Comparison of ENCODE assay signal across 8 cellular contexts in the genomic region with DNA sequence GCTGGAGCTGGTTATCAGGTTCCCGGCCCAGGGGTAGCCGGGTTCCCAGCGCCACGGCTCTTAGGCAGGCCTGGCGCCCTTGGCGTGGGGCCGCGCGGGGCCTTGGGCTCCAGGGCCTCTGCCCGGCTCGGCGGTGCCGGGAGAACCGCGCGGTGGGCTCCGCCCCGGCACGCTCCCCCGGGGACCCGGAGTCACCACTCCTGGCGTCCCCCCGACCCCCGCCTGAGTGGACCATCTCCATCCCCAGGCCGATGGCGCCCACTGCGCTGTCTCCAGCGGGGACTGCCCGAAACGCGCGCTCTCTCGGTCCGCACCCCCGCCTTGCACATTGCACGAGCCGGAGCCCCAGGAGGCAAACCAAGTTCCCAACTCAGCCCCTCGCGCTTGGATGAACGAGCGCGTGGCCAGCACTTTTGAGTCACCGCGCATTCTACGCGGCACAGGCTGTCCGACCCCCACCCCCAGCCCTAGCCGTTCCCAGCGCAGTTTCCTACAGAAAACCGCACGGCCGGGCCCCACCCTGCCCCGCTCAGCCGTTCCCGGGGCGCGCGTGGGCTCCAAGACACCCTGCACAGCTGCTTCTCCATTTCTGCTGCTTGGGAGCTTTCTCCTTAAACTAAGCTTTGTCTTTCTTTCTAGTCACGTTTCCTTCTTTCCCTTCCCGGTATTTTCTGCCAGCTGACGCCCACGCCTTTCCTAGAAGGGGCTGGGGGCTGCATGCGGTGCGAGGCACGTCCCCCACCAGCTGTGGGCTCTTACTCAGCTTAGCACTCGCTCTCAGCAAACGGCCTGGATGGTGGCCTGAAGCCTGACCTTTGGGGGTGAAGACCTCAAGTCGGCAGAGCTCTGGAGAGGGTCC. TPM values are rescaled to one million over a fixed set of nuclear protein-coding genes. Genes with fewer than 3 reads are reported as not detected.
DNase-seq lines count a peak whose midpoint lies in the region; ATAC-seq, FAIRE-seq and TF ChIP-seq lines count a peak whose summit lies in the region.

No MANE protein-coding gene starts in this region.

- no peaks in the 10 kb centered on the region for H3K27me3 Mint-ChIP-seq in MCF 10A (ENCODE audit: insufficient read depth, unreplicated experiment)

- H3K36me3 Mint-ChIP-seq in MCF 10A (ENCODE audit: insufficient read depth, unreplicated experiment): no peaks in the 10 kb centered on the region

- H3K4me3 Mint-ChIP-seq in MCF 10A (ENCODE audit: unreplicated experiment): peak overlapping the region; percentile 90

- H3K4me1 Mint-ChIP-seq in MCF 10A (ENCODE audit: insufficient read depth, unreplicated experiment): peaks cover 11% of the 10 kb centered on the region

- peak overlapping the region; percentile 84 for H3K4me3 ChIP-seq in A549

- POLR2A ChIA-PET in A549 (lab: Yijun Ruan, JAX): interaction anchor here (0.6 to 1.2 kb wide), 5 partner anchors 15 to 147 kb away, joined by 3 to 5 read pairs (median 4); partner anchors contain the start of gene RPLP2
- POLR2A ChIA-PET in MCF 10A (lab: Yijun Ruan, JAX): interaction anchor here (0.5 to 1.8 kb wide), 7 partner anchors 8 to 214 kb away, joined by 3 to 11 read pairs (median 5); partner anchors contain the start of genes AP2A2, PNPLA2 and TSPAN4

- peak overlapping the region; percentile 96 for H3K4me2 ChIP-seq in A549

- no peak for TF ChIP-seq RAD21 in A549 (conservative IDR thresholded peaks at IDR 0.05 in 1 of 2, IDR thresholded peaks at IDR 0.05 in 1 of 2)

- no peak for FAIRE-seq in A549 (lab: Jason Lieb, UNC)

- peak in 1 of 2 experiments; percentile 35 for DNase-seq in A549 (ENCODE audit: low read depth in 1 of 2, low spot score in 1 of 2)
- DNase-seq in SK-N-DZ (ENCODE audit: low spot score): peak; percentile 52
- DNase-seq in MCF 10A (ENCODE audit: unreplicated experiment): peak; percentile 39
- no peak for DNase-seq in left lobe of liver (ENCODE audit: low spot score)
- peak; percentile 24 to 45 for DNase-seq in stimulated activated CD4-positive, alpha-beta T cell treated with anti-CD3 and anti-CD28 coated beads, Interleukin-4, amount 100 ng/mL, for 4 hours
- DNase-seq in middle frontal gyrus (ENCODE audit: extremely low spot score, low spot score): no peak

- CTCF ChIA-PET in A549 (lab: Yijun Ruan, JAX) (interaction anchor here (0.5 to 3.1 kb wide), 5 partner anchors 13 to 140 kb away, joined by 3 to 26 read pairs (median 6); partner anchors contain the start of gene AP2A2), MCF 10A (lab: Yijun Ruan, JAX) (interaction anchor here (0.6 to 1.2 kb wide), 4 partner anchors 13 to 1067 kb away, joined by 3 to 5 read pairs (median 4); no protein-coding TSS in a partner anchor)

- H3K9me3 ChIP-seq in A549: no peaks in the 10 kb centered on the region

- H3K27ac ChIP-seq in A549: peak overlapping the region; percentile 96 to 98

- H3K4me1 ChIP-seq in A549: peaks cover 14% of the 10 kb centered on the region

- intact Hi-C loops in MCF 10A (cut with micrococcal nuclease): no loop called here

- TF ChIP-seq EP300 in A549 (IDR thresholded peaks at IDR 0.05): no peak

- TF ChIP-seq CTCF in A549 (IDR thresholded peaks at IDR 0.05) (no peak), MCF 10A (IDR thresholded peaks at IDR 0.05; ENCODE audit: unreplicated experiment) (no peak)

- BruUV-seq in MCF 10A (replicated peaks; lab: Mats Ljungman, UMichigan): TSS peak; percentile 59

- peak overlapping the region; percentile 39 for H3K27ac Mint-ChIP-seq in MCF 10A (ENCODE audit: low read depth, unreplicated experiment)

- ATAC-seq in A549 (peak; percentile 60 to 70), GM18867 (IDR thresholded peaks at IDR 0.05; ENCODE audit: unreplicated experiment) (peak; percentile 29), HG03139 (IDR thresholded peaks at IDR 0.05; ENCODE audit: unreplicated experiment) (peak; percentile 20), left lobe of liver (peak; percentile 2)

- peak; percentile 43 for TF ChIP-seq POLR2A in A549 (IDR thresholded peaks at IDR 0.05; ENCODE audit: low read length)

- WGBS in A549 (ENCODE audit: missing lambda C conversion rate): 40% methylated on average over 31 of the region's 68 CpGs

- H3K9me3 Mint-ChIP-seq in MCF 10A (ENCODE audit: unreplicated experiment): no peaks in the 10 kb centered on the region

TF ChIP-seq in A549, 52 proteins besides CTCF, POLR2A, EP300 and RAD21 (continues in another document):
- no peak for TF ChIP-seq NFE2L2 (conservative IDR thresholded peaks at IDR 0.05; ENCODE audit: low read length)
- TF ChIP-seq MAZ (IDR thresholded peaks at IDR 0.05; ENCODE audit: borderline replicate concordance, low read depth, low read length): no peak
- TF ChIP-seq JUN (IDR thresholded peaks at IDR 0.05): peak; percentile 48 to 51; a peak in 4 of 5 replicates
- no peak for TF ChIP-seq ZSCAN20 (CRISPR knock-in tag; IDR thresholded peaks at IDR 0.05)
- no peak for TF ChIP-seq TP53 (CRISPR knock-in tag; IDR thresholded peaks at IDR 0.05)
- TF ChIP-seq FOSB (CRISPR knock-in tag; IDR thresholded peaks at IDR 0.05): no peak
- no peak for TF ChIP-seq KDM5A (IDR thresholded peaks at IDR 0.05)
- no peak for TF ChIP-seq POLR2AphosphoS2 (conservative IDR thresholded peaks at IDR 0.05; ENCODE audit: low read length)
- TF ChIP-seq PHF8 (IDR thresholded peaks at IDR 0.05; ENCODE audit: borderline replicate concordance, low read depth): peak; percentile 55; the same call in 1 of the 2 replicates
- TF ChIP-seq PBX3 (IDR thresholded peaks at IDR 0.05): no peak
- TF ChIP-seq REST (IDR thresholded peaks at IDR 0.05): no peak
- TF ChIP-seq, protein P1, sequence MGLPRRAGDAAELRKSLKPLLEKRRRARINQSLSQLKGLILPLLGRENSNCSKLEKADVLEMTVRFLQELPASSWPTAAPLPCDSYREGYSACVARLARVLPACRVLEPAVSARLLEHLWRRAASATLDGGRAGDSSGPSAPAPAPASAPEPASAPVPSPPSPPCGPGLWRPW (IDR thresholded peaks at IDR 0.05): no peak
- peak; percentile 69 for TF ChIP-seq MAX (IDR thresholded peaks at IDR 0.05)
- TF ChIP-seq FOXS1 (CRISPR knock-in tag; IDR thresholded peaks at IDR 0.05): no peak

RNA-seq across cellular contexts. Expression of gene CHID1, which starts 0.7 kb away (rescaled TPM):
- polyA plus RNA-seq in A549 (2011; rRNA removed) (53.8 and 58.4 TPM in 2 replicates), A549 (2017; fragmentation: RNase III; extraction: RNeasy Plus Mini Kit Qiagen cat#74134 plus additional on column Dnase treatment) (70.5 to 74.4 TPM (median 70.6 TPM) in 3 replicates)
- 86.9 and 87.3 TPM in 2 replicates for polyA plus RNA-seq in A549 (2012; cell fraction: cytosol; rRNA removed)
- 85.8 and 99.4 TPM in 2 replicates for polyA plus RNA-seq in A549 (2012; cell fraction: nucleus; rRNA removed)
- polyA minus RNA-seq in A549 (2011; rRNA and poly(A)+ RNA removed): 56.0 and 69.2 TPM in 2 replicates
- 56.0 and 66.1 TPM in 2 replicates for polyA plus RNA-seq in SK-N-DZ (2014; cell fraction: cytosol; rRNA removed)
- polyA plus RNA-seq in SK-N-DZ (2014; cell fraction: nucleus; rRNA removed): 53.5 and 77.3 TPM in 2 replicates
- total RNA-seq in MCF 10A (2022) (82.1 and 94.8 TPM in 2 replicates), left lobe of liver (146 TPM)

RNA-seq across cellular contexts. Expression of gene AP2A2, which starts 14.4 kb away (rescaled TPM):
- polyA plus RNA-seq in A549 (2011; rRNA removed): 60.4 and 72.6 TPM in 2 replicates
- 74.8 and 78.3 TPM in 2 replicates for polyA plus RNA-seq in A549 (2012; cell fraction: cytosol; rRNA removed)
- 123 and 157 TPM in 2 replicates for polyA plus RNA-seq in A549 (2012; cell fraction: nucleus; rRNA removed)
- 39.4 to 45.7 TPM (median 41.3 TPM) in 3 replicates for polyA plus RNA-seq in A549 (2017; fragmentation: RNase III; extraction: RNeasy Plus Mini Kit Qiagen cat#74134 plus additional on column Dnase treatment)
- polyA minus RNA-seq in A549 (2011; rRNA and poly(A)+ RNA removed): 115 and 145 TPM in 2 replicates
- polyA plus RNA-seq in SK-N-DZ (2014; cell fraction: cytosol; rRNA removed): 37.5 and 41.1 TPM in 2 replicates
- 67.3 and 80.9 TPM in 2 replicates for polyA plus RNA-seq in SK-N-DZ (2014; cell fraction: nucleus; rRNA removed)
- 70.5 and 70.6 TPM in 2 replicates for total RNA-seq in MCF 10A (2022)
- total RNA-seq in left lobe of liver: 53.7 TPM

Comparison
In these comparisons a context has a peak if more than half of its experiments do, and no peak if none do; other contexts are left out.
1. ATAC-seq: peak in every context shown above with its lines; median percentile 65 in A549; 29 in GM18867; 20 in HG03139; 2 in left lobe of liver.
2. DNase-seq: peak in SK-N-DZ (single experiment), MCF 10A (single experiment) and stimulated activated CD4-positive, alpha-beta T cell treated with anti-CD3 and anti-CD28 coated beads, Interleukin-4, amount 100 ng/mL, for 4 hours (2 of 2); none in left lobe of liver (single experiment) and middle frontal gyrus (single experiment).